ENCODE assay signal across 13 cellular contexts in the genomic region with DNA sequence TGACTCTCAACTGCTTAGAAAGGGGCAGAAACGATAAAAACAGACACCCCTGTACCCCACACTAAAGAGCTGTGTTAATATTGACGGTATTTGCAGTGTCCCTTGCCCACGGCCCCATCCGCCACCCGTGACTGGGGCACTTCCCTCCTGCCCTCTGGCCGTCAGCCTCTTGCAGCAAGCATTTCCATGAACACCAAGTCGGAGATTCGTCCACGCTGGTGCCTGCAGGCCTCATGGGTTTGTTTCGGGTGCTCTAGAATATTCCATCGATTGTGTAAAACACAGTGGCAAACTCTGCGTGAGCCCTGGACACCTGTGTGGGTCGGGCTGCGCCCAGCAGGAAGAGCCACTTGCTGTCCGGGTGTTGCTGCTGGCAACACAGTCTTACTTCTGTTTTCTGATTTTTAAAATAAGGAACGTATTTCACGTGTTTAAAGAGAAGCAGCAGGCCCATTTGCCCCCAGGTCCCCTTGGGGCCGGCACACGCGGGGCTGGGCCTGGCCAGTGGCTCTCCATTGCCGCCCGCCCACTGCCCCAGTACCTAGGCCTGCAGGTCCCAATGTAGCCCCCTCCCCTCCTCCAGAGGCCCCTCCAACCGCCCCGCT. TPM values are rescaled to one million over a fixed set of nuclear protein-coding genes. Genes with fewer than 3 reads are reported as not detected.
DNase-seq lines count a peak whose midpoint lies in the region; ATAC-seq, FAIRE-seq and TF ChIP-seq lines count a peak whose summit lies in the region.
"Had no signal": no experiment of that assay in that cellular context is flagged by ENCODE, and none has a peak within 500 bp of the region (broad histone marks: within the 10 kb centered on the region; RNA-seq: fewer than 3 reads in every experiment).

No MANE protein-coding gene starts in this region.

- no peaks in the 10 kb centered on the region for H3K23me2 ChIP-seq in H1 (ENCODE audit: low read depth, low read length)

- H3K23ac ChIP-seq in H1 (ENCODE audit: insufficient read length): no peak overlapping the region

- H4K5ac ChIP-seq in H1 (ENCODE audit: insufficient read length, low read depth, low read length): no peak overlapping the region

- POLR2A ChIA-PET in H1 (lab: Charles Lee; ENCODE audit: partially characterized antibody): interaction anchor here (0.7 to 3.3 kb wide), 4 partner anchors 9 to 32 kb away, joined by 3 to 12 read pairs (median 4); no protein-coding TSS in a partner anchor

- H2BK12ac ChIP-seq in H1 (ENCODE audit: low read depth, low read length): no peak overlapping the region

- no peak overlapping the region for H2AK5ac ChIP-seq in H1 (ENCODE audit: low read depth, low read length)

- no peak overlapping the region for H2BK15ac ChIP-seq in H1 (ENCODE audit: low read length)

- no peak overlapping the region for H3K18ac ChIP-seq in H1 (ENCODE audit: extremely low read depth, low read length)

- no peak overlapping the region for H4K8ac ChIP-seq in H1 (ENCODE audit: extremely low read depth, insufficient read depth, low read length)

- no peak overlapping the region for H4K91ac ChIP-seq in H1 (replicated peaks; ENCODE audit: insufficient read length, low read length)

- H3K79me2 ChIP-seq in H1 (ENCODE audit: control insufficient read depth in 1 of 2, insufficient read depth in 2 of 2, low read length in 2 of 2): no peaks in the 10 kb centered on the region

- H3K4me2 ChIP-seq in H1 (ENCODE audit: insufficient read depth in 1 of 2, low read depth in 2 of 2, low read length in 2 of 2): 0 out of 4 replicates have a peak overlapping the region, but pooled peaks of 1 of the 2 experiments have one; percentile 28

- H2BK5ac ChIP-seq in H1 (ENCODE audit: low read depth, low read length): no peak overlapping the region

- no peak for FAIRE-seq in H1 (lab: Jason Lieb, UNC)
- FAIRE-seq: A204.1, small intestine, TTC549 had no signal

- H3K27me3 ChIP-seq in H1 (replicated peaks in 1 of 4; ENCODE audit: control insufficient read depth in 3 of 4, extremely low read depth in 1 of 4, insufficient read depth in 3 of 4, low read length in 3 of 4) (no peaks in the 10 kb centered on the region), spleen (replicated peaks in 1 of 7) (no peaks in the 10 kb centered on the region)

- TF ChIP-seq RAD21 in H1 (IDR thresholded peaks at IDR 0.05 in 1 of 2, conservative IDR thresholded peaks at IDR 0.05 in 1 of 2; ENCODE audit: low read depth in 2 of 2, low read length in 2 of 2): no peak

- no peak overlapping the region for H2BK20ac ChIP-seq in H1 (ENCODE audit: low read length)

- intact Hi-C loops in spleen (cut with DNase I; ENCODE audit: low total_unique reads): no loop called here

- 76% methylated on average over 20 of the region's 24 CpGs; no CpG with 5 or more reads in 1 of the 2 experiments for WGBS in H1 (ENCODE audit: extremely low coverage in 1 of 2, insufficient coverage in 1 of 2, insufficient read length in 1 of 2, insufficient replicate concordance in 2 of 2, low coverage in 1 of 2, low lambda C conversion rate in 2 of 2, missing lambda C conversion rate in 1 of 2), 2 experiments
- WGBS in spleen, 5 donors: 41 to 55% (median 54%) methylated on average over 24 of the region's 24 CpGs

- TF ChIP-seq EP300 in H1 (IDR thresholded peaks at IDR 0.05; ENCODE audit: borderline replicate concordance in 1 of 2, low read depth in 2 of 2, low read length in 2 of 2): no peak

- H3K4me3 ChIP-seq in H1 (ENCODE audit: extremely low read depth in 1 of 4, insufficient read depth in 2 of 4, low read depth in 3 of 4, low read length in 4 of 4) (no peak overlapping the region), spleen (peak overlapping the region in 1 of 8 donors; percentile 42)

- no peak for ATAC-seq in GM21526 (IDR thresholded peaks at IDR 0.05; ENCODE audit: low FRiP score, unreplicated experiment)
- no peak for ATAC-seq in HG03520 (IDR thresholded peaks at IDR 0.05; ENCODE audit: unreplicated experiment)

- no peak overlapping the region for H3K4ac ChIP-seq in H1 (replicated peaks; ENCODE audit: insufficient read length, low read depth, low read length)

- H3K14ac ChIP-seq in H1 (ENCODE audit: insufficient read length): no peak overlapping the region

- CTCF ChIA-PET in H1 (lab: Charles Lee; ENCODE audit: partially characterized antibody): interaction anchor here (1.0 kb wide), 1 partner anchor 23 kb away, joined by 3 read pairs; the partner anchor contains the start of gene HEXD

- H3K36me3 ChIP-seq in H1 (ENCODE audit: control insufficient read depth in 2 of 4, insufficient read depth in 4 of 4, low read length in 3 of 4) (peaks cover under 1 to 26% (median 10%) of the 10 kb centered on the region in 4 experiments; a peak in 4 of 8 replicates), spleen (peaks cover 0 to 90% (median 58%) of the 10 kb centered on the region in 6 donors)

- H3K9ac ChIP-seq in H1 (replicated peaks in 1 of 4; ENCODE audit: extremely low read depth in 1 of 4, low read depth in 3 of 4, low read length in 3 of 4): no peak overlapping the region

- TF ChIP-seq POLR2A in H1 (IDR thresholded peaks at IDR 0.05; ENCODE audit: control extremely low read depth in 1 of 2, low read depth in 2 of 2, low read length in 2 of 2) (peak in 1 of 2 experiments; percentile 29; a peak in 1 of 3 replicates), spleen (IDR thresholded peaks at IDR 0.05) (no peak)

- peaks cover 0 to 18% (median 8%) of the 10 kb centered on the region in 4 experiments; a peak in 6 of 7 replicates for H3K4me1 ChIP-seq in H1 (replicated peaks in 1 of 4; ENCODE audit: control insufficient read depth in 3 of 4, insufficient read depth in 4 of 4, low read length in 3 of 4)
- H3K4me1 ChIP-seq in spleen: peaks cover 16 to 85% (median 58%) of the 10 kb centered on the region in 6 donors

- DNase-seq in SKM-1 treated with dmso at 0.1 percent for 144 hours (lab: John Stamatoyannopoulos, UW; ENCODE audit: unreplicated experiment) (peak; percentile 43), SKM-1 (lab: John Stamatoyannopoulos, UW; ENCODE audit: unreplicated experiment) (no peak), Kasumi-1 (lab: John Stamatoyannopoulos, UW) (peak; percentile 49 to 50), H1 (ENCODE audit: low read depth in 1 of 2, low spot score in 2 of 2) (no peak), spleen (peak; percentile 85), NCI-H748 (lab: John Stamatoyannopoulos, UW; ENCODE audit: unreplicated experiment) (no peak)
- DNase-seq: dermis blood vessel endothelial cell, mesendoderm, small intestine had no signal

- H3K56ac ChIP-seq in H1 (replicated peaks; ENCODE audit: insufficient read length, low read depth, low read length): no peak overlapping the region

- H2BK120ac ChIP-seq in H1 (replicated peaks; ENCODE audit: low read depth, low read length): no peak overlapping the region

- no peaks in the 10 kb centered on the region for H3K79me1 ChIP-seq in H1 (ENCODE audit: low read depth, low read length)

- TF ChIP-seq CTCF in H1 (IDR thresholded peaks at IDR 0.05; ENCODE audit: control extremely low read depth in 1 of 3, insufficient read depth in 1 of 3, low read depth in 1 of 3, low read length in 3 of 3) (no peak), spleen (IDR thresholded peaks at IDR 0.05 in 8 of 11, conservative IDR thresholded peaks at IDR 0.05 in 3 of 11) (no peak)

- no peak overlapping the region for H2AFZ ChIP-seq in H1 (ENCODE audit: low read length)

- H4K20me1 ChIP-seq in H1 (replicated peaks in 1 of 2; ENCODE audit: control insufficient read depth in 1 of 2, insufficient read depth in 2 of 2, low read length in 2 of 2): peaks cover 0 to 21% of the 10 kb centered on the region in 2 experiments

- H3K27ac ChIP-seq in H1 (ENCODE audit: low read depth, low read length) (peak overlapping the region; percentile 38; the same call in 1 of the 2 replicates), spleen (peak overlapping the region; percentile 4 to 82 (median 60))

- H3K9me3 ChIP-seq in H1 (ENCODE audit: insufficient read depth in 2 of 2, low read depth in 1 of 2, low read length in 1 of 2) (no peaks in the 10 kb centered on the region), spleen (no peaks in the 10 kb centered on the region)

RNA-seq across cellular contexts. Expression of gene CYBC1, which starts 10.1 kb away (rescaled TPM):
- 66.7 and 74.6 TPM in 2 replicates for total RNA-seq in H1 (2021; fragmentation: NEBNext Ultra II Directional; extraction: Animal tissue kit (Norgen Biotek cat#: 25700))
- 81.4 and 116 TPM in 2 replicates for polyA plus RNA-seq in H1 (2011; rRNA removed)
- 91.4 TPM for polyA plus RNA-seq in H1 (2011; cell fraction: cytosol; rRNA removed)
- polyA plus RNA-seq in H1 (2011; cell fraction: nucleus; rRNA removed): 123 TPM
- 45.3 to 72.9 TPM (median 65.7 TPM) in 4 replicates for polyA plus RNA-seq in H1 (2012, experiment 1 of 2)
- 103 TPM for polyA plus RNA-seq in H1 (2012, experiment 2 of 2)
- polyA plus RNA-seq in H1 (2013, experiment 1 of 2): 51.4 TPM
- 50.6 TPM for polyA plus RNA-seq in H1 (2013, experiment 2 of 2)
- 48.1 and 52.9 TPM in 2 replicates for polyA minus RNA-seq in H1 (2011; rRNA and poly(A)+ RNA removed)
- 79.5 TPM for polyA minus RNA-seq in H1 (2011; cell fraction: cytosol; rRNA and poly(A)+ RNA removed)
- 81.6 TPM for polyA minus RNA-seq in H1 (2011; cell fraction: nucleus; rRNA and poly(A)+ RNA removed)
- total RNA-seq in spleen: 100 to 1,000 TPM; 225 to 333 (median 288) TPM
- 100 to 1,000 TPM; 105 to 192 (median 132) TPM for polyA plus RNA-seq in spleen

RNA-seq across cellular contexts. Expression of gene NARF, which starts 18.1 kb away (rescaled TPM):
- 87.4 and 97.4 TPM in 2 replicates for total RNA-seq in H1 (2021; fragmentation: NEBNext Ultra II Directional; extraction: Animal tissue kit (Norgen Biotek cat#: 25700))
- polyA plus RNA-seq in H1 (2011; rRNA removed) (131 and 161 TPM in 2 replicates), spleen (100 to 1,000 TPM in 2 of 3 donors, 10 to 100 TPM in 1; 75.7 to 117 (median 116) TPM)
- polyA plus RNA-seq in H1 (2011; cell fraction: cytosol; rRNA removed): 156 TPM
- 116 TPM for polyA plus RNA-seq in H1 (2011; cell fraction: nucleus; rRNA removed)
- 89.4 to 142 TPM (median 122 TPM) in 4 replicates for polyA plus RNA-seq in H1 (2012, experiment 1 of 2)
- polyA plus RNA-seq in H1 (2012, experiment 2 of 2): 150 TPM
- polyA plus RNA-seq in H1 (2013, experiment 1 of 2): 84.3 TPM
- polyA plus RNA-seq in H1 (2013, experiment 2 of 2): 84.4 TPM
- polyA minus RNA-seq in H1 (2011; rRNA and poly(A)+ RNA removed): 87.8 and 110 TPM in 2 replicates
- polyA minus RNA-seq in H1 (2011; cell fraction: cytosol; rRNA and poly(A)+ RNA removed): 48.8 TPM
- polyA minus RNA-seq in H1 (2011; cell fraction: nucleus; rRNA and poly(A)+ RNA removed): 33.9 TPM
- total RNA-seq in spleen: 100 to 1,000 TPM in 3 of 7 donors, 10 to 100 TPM in 4; 59.5 to 127 (median 93.0) TPM

RNA-seq across cellular contexts. Expression of gene OGFOD3, which starts 22.1 kb away (rescaled TPM):
- total RNA-seq in H1 (2021; fragmentation: NEBNext Ultra II Directional; extraction: Animal tissue kit (Norgen Biotek cat#: 25700)): 21.8 and 24.4 TPM in 2 replicates
- polyA plus RNA-seq in H1 (2011; rRNA removed): 21.1 and 27.9 TPM in 2 replicates
- 20.9 TPM for polyA plus RNA-seq in H1 (2011; cell fraction: cytosol; rRNA removed)
- 27.5 TPM for polyA plus RNA-seq in H1 (2011; cell fraction: nucleus; rRNA removed)
- 14.6 to 23.4 TPM (median 20.6 TPM) in 4 replicates for polyA plus RNA-seq in H1 (2012, experiment 1 of 2)
- 14.7 TPM for polyA plus RNA-seq in H1 (2012, experiment 2 of 2)
- 13.6 TPM for polyA plus RNA-seq in H1 (2013, experiment 1 of 2)
- 14.7 TPM for polyA plus RNA-seq in H1 (2013, experiment 2 of 2)
- 18.7 and 20.0 TPM in 2 replicates for polyA minus RNA-seq in H1 (2011; rRNA and poly(A)+ RNA removed)
- 11.6 TPM for polyA minus RNA-seq in H1 (2011; cell fraction: cytosol; rRNA and poly(A)+ RNA removed)
- 14.3 TPM for polyA minus RNA-seq in H1 (2011; cell fraction: nucleus; rRNA and poly(A)+ RNA removed)
- total RNA-seq in spleen: 10 to 100 TPM; 21.3 to 28.1 (median 23.1) TPM
- polyA plus RNA-seq in spleen: 10 to 100 TPM; 10.3 to 17.9 (median 12.9) TPM

RNA-seq across cellular contexts. Expression of gene HEXD, which starts 22.3 kb away (rescaled TPM):
- 20.6 and 24.2 TPM in 2 replicates for total RNA-seq in H1 (2021; fragmentation: NEBNext Ultra II Directional; extraction: Animal tissue kit (Norgen Biotek cat#: 25700))
- polyA plus RNA-seq in H1 (2011; rRNA removed) (21.8 and 33.7 TPM in 2 replicates), spleen (100 to 1,000 TPM in 2 of 3 donors, 10 to 100 TPM in 1; 86.3 to 272 (median 257) TPM)
- polyA plus RNA-seq in H1 (2011; cell fraction: cytosol; rRNA removed): 41.2 TPM
- polyA plus RNA-seq in H1 (2011; cell fraction: nucleus; rRNA removed): 187 TPM
- polyA plus RNA-seq in H1 (2012, experiment 1 of 2): 15.9 to 26.9 TPM (median 22.1 TPM) in 4 replicates
- polyA plus RNA-seq in H1 (2012, experiment 2 of 2): 13.8 TPM
- 16.1 TPM for polyA plus RNA-seq in H1 (2013, experiment 1 of 2)
- polyA plus RNA-seq in H1 (2013, experiment 2 of 2): 12.2 TPM
- polyA minus RNA-seq in H1 (2011; rRNA and poly(A)+ RNA removed): 13.2 and 13.6 TPM in 2 replicates
- polyA minus RNA-seq in H1 (2011; cell fraction: cytosol; rRNA and poly(A)+ RNA removed): 12.3 TPM
- 28.0 TPM for polyA minus RNA-seq in H1 (2011; cell fraction: nucleus; rRNA and poly(A)+ RNA removed)
- total RNA-seq in spleen: 10 to 100 TPM; 62.3 to 88.0 (median 73.5) TPM

Comparison
In these comparisons a context has a peak if more than half of its experiments do, and no peak if none do; other contexts are left out.
1. DNase-seq: peak in SKM-1 treated with dmso at 0.1 percent for 144 hours (single experiment), Kasumi-1 (2 of 2) and spleen (single experiment); none in SKM-1 (single experiment), H1 (0 of 2) and NCI-H748 (single experiment).